ENCODE assay signal across 2 cellular contexts in the genomic region with DNA sequence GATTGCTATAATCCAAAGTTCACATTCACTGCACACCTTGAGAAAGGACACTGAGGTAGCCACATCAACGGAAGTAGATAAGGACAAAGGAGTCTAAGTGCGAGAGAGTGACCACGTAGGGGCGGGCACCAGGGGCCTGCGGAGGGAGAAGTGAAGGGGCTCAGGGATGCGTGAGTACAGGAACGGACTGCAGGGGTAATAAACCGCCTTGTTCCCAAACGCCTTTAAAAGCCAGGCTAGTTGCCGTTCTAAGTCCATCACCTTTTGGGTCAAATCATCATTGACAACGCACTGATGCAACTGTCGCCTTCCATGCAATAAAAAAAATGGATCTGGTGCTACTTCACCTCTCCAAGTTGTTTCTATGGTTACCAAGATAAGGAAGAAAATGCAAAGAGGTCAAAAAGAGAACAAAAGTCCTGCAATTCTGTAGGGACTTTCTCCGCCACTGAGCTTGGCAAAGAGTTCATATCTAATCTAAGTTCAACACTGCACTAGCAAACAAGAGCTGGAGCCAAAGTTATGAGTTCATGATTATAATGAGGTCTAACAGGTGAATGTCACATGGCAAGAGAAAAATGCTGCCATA.
A peak's percentile ranks its signal among the peaks of the same experiment; 100 is the strongest.
TF ChIP-seq lines count a peak whose summit lies in the region.

No MANE protein-coding gene starts in this region.

TF ChIP-seq in HEK293, 187 proteins besides CTCF, POLR2A, EP300 and RAD21:
- TF ChIP-seq SCRT2 (tag by site-specific recombination; IDR thresholded peaks at IDR 0.05) (peak; percentile 52; the same call in 1 of the 2 replicates), GLIS1 (tag by site-specific recombination; IDR thresholded peaks at IDR 0.05) (no peak)
TF ChIP-seq in HEK293: peak in this region for 1.

TF ChIP-seq in HepG2, 621 proteins besides CTCF, POLR2A, EP300 and RAD21:
- TF ChIP-seq DR1 (CRISPR knock-in tag; IDR thresholded peaks at IDR 0.05) (no peak), HNF4A (CRISPR knock-in tag; IDR thresholded peaks at IDR 0.05) (0 out of 2 replicates have a peak, but pooled peaks have one; percentile 16), MEIS1 (CRISPR knock-in tag; IDR thresholded peaks at IDR 0.05; ENCODE audit: borderline replicate concordance) (no peak)
- TF ChIP-seq, protein P1, sequence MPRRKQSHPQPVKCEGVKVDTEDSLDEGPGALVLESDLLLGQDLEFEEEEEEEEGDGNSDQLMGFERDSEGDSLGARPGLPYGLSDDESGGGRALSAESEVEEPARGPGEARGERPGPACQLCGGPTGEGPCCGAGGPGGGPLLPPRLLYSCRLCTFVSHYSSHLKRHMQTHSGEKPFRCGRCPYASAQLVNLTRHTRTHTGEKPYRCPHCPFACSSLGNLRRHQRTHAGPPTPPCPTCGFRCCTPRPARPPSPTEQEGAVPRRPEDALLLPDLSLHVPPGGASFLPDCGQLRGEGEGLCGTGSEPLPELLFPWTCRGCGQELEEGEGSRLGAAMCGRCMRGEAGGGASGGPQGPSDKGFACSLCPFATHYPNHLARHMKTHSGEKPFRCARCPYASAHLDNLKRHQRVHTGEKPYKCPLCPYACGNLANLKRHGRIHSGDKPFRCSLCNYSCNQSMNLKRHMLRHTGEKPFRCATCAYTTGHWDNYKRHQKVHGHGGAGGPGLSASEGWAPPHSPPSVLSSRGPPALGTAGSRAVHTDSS (CRISPR knock-in tag; conservative IDR thresholded peaks at IDR 0.05) = no peak
TF ChIP-seq in HepG2: peak in this region for 1.
